10 cellular contexts compared by ENCODE assay signal in genomic region chr2:69791045-69791444, GRCh38. TPM values are rescaled to one million over a fixed set of nuclear protein-coding genes. Genes with fewer than 3 reads are reported as not detected.
DNase-seq lines count a peak whose midpoint lies in the region; ATAC-seq and TF ChIP-seq lines count a peak whose summit lies in the region.
"Had no signal": no experiment of that assay in that cellular context is flagged by ENCODE, and none has a peak within 500 bp of the region (broad histone marks: within the 10 kb centered on the region; RNA-seq: fewer than 3 reads in every experiment).

No MANE protein-coding gene starts in this region.

- intact Hi-C loops in activated B cell treated with CpG ODN at 0.5 μM for 24 hours (cut with micrococcal nuclease) (no loop called here), heart right ventricle (cut with DNase I) (no loop called here)
- intact Hi-C loops in CD8-positive, alpha-beta T cell (cut with DNase I, micrococcal nuclease) = no loop called here

- peaks cover 6% of the 10 kb centered on the region for H3K36me3 Mint-ChIP-seq in activated B cell treated with CpG ODN at 0.5 μM for 24 hours (ENCODE audit: low read depth)
- H3K36me3 Mint-ChIP-seq in CD8-positive, alpha-beta T cell = no peaks in the 10 kb centered on the region

- TF ChIP-seq CTCF in activated B cell treated with CpG ODN at 0.5 μM for 24 hours (IDR thresholded peaks at IDR 0.05) = no peak
- no peak for TF ChIP-seq CTCF in heart right ventricle (IDR thresholded peaks at IDR 0.05)
- no peak for TF ChIP-seq CTCF in GM10248 (IDR thresholded peaks at IDR 0.05; ENCODE audit: control extremely low read depth, extremely low read depth, low read depth, missing control alignments)
- no peak for TF ChIP-seq CTCF in CD8-positive, alpha-beta T cell (IDR thresholded peaks at IDR 0.05)

- H3K4me1 ChIP-seq in heart right ventricle (peaks cover 0 to 25% (median 20%) of the 10 kb centered on the region in 9 donors), skeletal muscle tissue (ENCODE audit: control insufficient read depth in 3 of 3, insufficient read depth in 3 of 3, low read length in 3 of 3) (peaks cover 10 to 13% (median 12%) of the 10 kb centered on the region in 3 donors)
- H3K4me1 ChIP-seq in CD8-positive, alpha-beta T cell (ENCODE audit: insufficient read depth, low read length) = no peaks in the 10 kb centered on the region

- CTCF ChIA-PET in activated B cell treated with CpG ODN at 0.5 μM for 24 hours (lab: Charles Lee) = interaction anchor here (2.0 to 2.7 kb wide), 2 partner anchors 25 to 66 kb away, joined by 13 to 17 read pairs; no protein-coding TSS in a partner anchor
- CTCF ChIA-PET in GM10248 (lab: Yijun Ruan, JAX) = interaction anchor here (1.1 to 4.9 kb wide), 9 partner anchors 9 to 66 kb away, joined by 4 to 26 read pairs (median 9); no protein-coding TSS in a partner anchor
- CTCF ChIA-PET in CD8-positive, alpha-beta T cell (lab: Charles Lee) = interaction anchor here (1.6 kb wide), 1 partner anchor 67 kb away, joined by 4 read pairs; no protein-coding TSS in a partner anchor

- no peaks in the 10 kb centered on the region for H3K9me3 ChIP-seq in heart right ventricle
- H3K9me3 ChIP-seq in skeletal muscle tissue (ENCODE audit: control insufficient read depth in 3 of 3, low read length in 3 of 3) = no peaks in the 10 kb centered on the region
- no peaks in the 10 kb centered on the region for H3K9me3 ChIP-seq in CD8-positive, alpha-beta T cell (ENCODE audit: low read length)

- H3K27ac ChIP-seq in heart right ventricle = peak overlapping the region in 6 of 10 donors; percentile 71 to 84 (median 77)
- H3K27ac ChIP-seq in skeletal muscle tissue (ENCODE audit: low read depth, low read length) = peak overlapping the region; percentile 73
- no peak overlapping the region for H3K27ac ChIP-seq in CD8-positive, alpha-beta T cell (ENCODE audit: low read depth, low read length)

- H3K4me3 Mint-ChIP-seq in activated B cell treated with CpG ODN at 0.5 μM for 24 hours = no peak overlapping the region
- H3K4me3 Mint-ChIP-seq in stimulated activated naive CD8-positive, alpha-beta T cell treated with anti-CD3 and anti-CD28 coated beads, Interleukin-15, amount 100 ng/mL, for 72 hours = no peak overlapping the region
- H3K4me3 Mint-ChIP-seq in CD8-positive, alpha-beta T cell = no peak overlapping the region

- DNase-seq in EL (peak; percentile 30), activated B cell treated with CpG ODN at 0.5 μM for 24 hours (no peak), heart right ventricle (peak in 1 of 2 donors; percentile 66), GM10248 (ENCODE audit: extremely low spot score) (no peak), HT-29 (ENCODE audit: low spot score) (no peak)
- DNase-seq in stimulated activated naive CD8-positive, alpha-beta T cell treated with anti-CD3 and anti-CD28 coated beads, Interleukin-15, amount 100 ng/mL, for 72 hours = no peak
- no peak for DNase-seq in CD8-positive, alpha-beta T cell
- DNase-seq: GDM1, NCI-H2081 treated with DMSO at 0.1 percent for 48 hours had no signal

- no peaks in the 10 kb centered on the region for H3K27me3 ChIP-seq in heart right ventricle
- no peaks in the 10 kb centered on the region for H3K27me3 ChIP-seq in skeletal muscle tissue (ENCODE audit: control insufficient read depth in 3 of 3, insufficient read depth in 3 of 3, low read length in 3 of 3)
- H3K27me3 ChIP-seq in CD8-positive, alpha-beta T cell (ENCODE audit: insufficient read depth, low read length) = no peaks in the 10 kb centered on the region

- peaks cover 0 to 31% (median 0%) of the 10 kb centered on the region in 9 donors for H3K36me3 ChIP-seq in heart right ventricle
- H3K36me3 ChIP-seq in skeletal muscle tissue (ENCODE audit: control insufficient read depth in 3 of 3, insufficient read depth in 3 of 3, low read length in 3 of 3) = peaks cover 4 to 9% (median 5%) of the 10 kb centered on the region in 3 donors
- no peaks in the 10 kb centered on the region for H3K36me3 ChIP-seq in CD8-positive, alpha-beta T cell (ENCODE audit: insufficient read depth, low read length)

- H3K27me3 Mint-ChIP-seq in activated B cell treated with CpG ODN at 0.5 μM for 24 hours = no peaks in the 10 kb centered on the region
- peaks cover 6% of the 10 kb centered on the region for H3K27me3 Mint-ChIP-seq in stimulated activated naive CD8-positive, alpha-beta T cell treated with anti-CD3 and anti-CD28 coated beads, Interleukin-15, amount 100 ng/mL, for 72 hours
- no peaks in the 10 kb centered on the region for H3K27me3 Mint-ChIP-seq in CD8-positive, alpha-beta T cell (ENCODE audit: low read depth)

- H3K9ac ChIP-seq in skeletal muscle tissue (ENCODE audit: low read depth in 1 of 3, low read length in 3 of 3) = no peak overlapping the region

- POLR2A ChIA-PET in activated B cell treated with CpG ODN at 0.5 μM for 24 hours (lab: Charles Lee) (interaction anchor here (1.3 to 2.1 kb wide), 2 partner anchors 15 to 50 kb away, joined by 7 to 8 read pairs; partner anchors contain the start of gene ANXA4), GM10248 (lab: Yijun Ruan, JAX) (no interaction called here)
- POLR2A ChIA-PET in CD8-positive, alpha-beta T cell (lab: Charles Lee) = no interaction called here

- peak; percentile 37 for ATAC-seq in activated B cell treated with CpG ODN at 0.5 μM for 24 hours (ENCODE audit: low read depth)
- ATAC-seq in heart right ventricle = peak in 4 of 8 donors; percentile 40 to 66 (median 58)
- no peak for ATAC-seq in stimulated activated naive CD8-positive, alpha-beta T cell treated with anti-CD3 and anti-CD28 coated beads, Interleukin-15, amount 100 ng/mL, for 72 hours
- ATAC-seq in CD8-positive, alpha-beta T cell = no peak

- no peaks in the 10 kb centered on the region for H3K9me3 Mint-ChIP-seq in activated B cell treated with CpG ODN at 0.5 μM for 24 hours
- no peaks in the 10 kb centered on the region for H3K9me3 Mint-ChIP-seq in stimulated activated naive CD8-positive, alpha-beta T cell treated with anti-CD3 and anti-CD28 coated beads, Interleukin-15, amount 100 ng/mL, for 72 hours
- H3K9me3 Mint-ChIP-seq in CD8-positive, alpha-beta T cell = no peaks in the 10 kb centered on the region

- no peak overlapping the region for H3K27ac Mint-ChIP-seq in activated B cell treated with CpG ODN at 0.5 μM for 24 hours
- H3K27ac Mint-ChIP-seq in stimulated activated naive CD8-positive, alpha-beta T cell treated with anti-CD3 and anti-CD28 coated beads, Interleukin-15, amount 100 ng/mL, for 72 hours = no peak overlapping the region
- H3K27ac Mint-ChIP-seq in CD8-positive, alpha-beta T cell = no peak overlapping the region

- H3K4me1 Mint-ChIP-seq in activated B cell treated with CpG ODN at 0.5 μM for 24 hours = peaks cover 41% of the 10 kb centered on the region
- peaks cover 15% of the 10 kb centered on the region for H3K4me1 Mint-ChIP-seq in stimulated activated naive CD8-positive, alpha-beta T cell treated with anti-CD3 and anti-CD28 coated beads, Interleukin-15, amount 100 ng/mL, for 72 hours
- H3K4me1 Mint-ChIP-seq in CD8-positive, alpha-beta T cell (ENCODE audit: low read depth) = peaks cover 8% of the 10 kb centered on the region

- H3K4me3 ChIP-seq in heart right ventricle (no peak overlapping the region), skeletal muscle tissue (ENCODE audit: low read length in 3 of 3) (no peak overlapping the region)
- no peak overlapping the region for H3K4me3 ChIP-seq in CD8-positive, alpha-beta T cell (ENCODE audit: low read depth, low read length)

RNA-seq across cellular contexts. Expression of gene GMCL1, which starts 38.4 kb away (rescaled TPM):
- total RNA-seq in activated B cell treated with CpG ODN at 0.5 μM for 24 hours (8.0 and 13.0 TPM in 2 replicates), heart right ventricle (1 to 10 TPM; 4.3 to 8.0 (median 5.1) TPM), skeletal muscle tissue (7.8 TPM)
- polyA plus RNA-seq in heart right ventricle = 1 to 10 TPM; 2.9 to 3.3 TPM
- total RNA-seq in CD8-positive, alpha-beta T cell = 10 to 100 TPM; 37.1 to 41.4 TPM
- 21.5 and 25.8 TPM in 2 replicates for total RNA-seq in HT-29 (2014; rRNA removed; shearing (Covaris generic))

RNA-seq across cellular contexts. Expression of gene ANXA4, which starts 49.1 kb away (rescaled TPM):
- total RNA-seq in activated B cell treated with CpG ODN at 0.5 μM for 24 hours (32.0 and 35.4 TPM in 2 replicates), heart right ventricle (10 to 100 TPM; 17.9 to 36.7 (median 26.2) TPM), skeletal muscle tissue (18.8 TPM)
- polyA plus RNA-seq in heart right ventricle = 10 to 100 TPM; 12.0 to 20.2 TPM
- total RNA-seq in CD8-positive, alpha-beta T cell = 1 to 10 TPM; 2.9 TPM
- 460 and 510 TPM in 2 replicates for total RNA-seq in HT-29 (2014; rRNA removed; shearing (Covaris generic))

Comparison
In these comparisons a context has a peak if more than half of its experiments do, and no peak if none do; other contexts are left out.
1. RNA of gene ANXA4, which starts 49.1 kb away (total RNA-seq): 460 to 510 TPM in HT-29; 32.0 to 35.4 TPM in activated B cell treated with CpG ODN at 0.5 μM for 24 hours, 17.9 to 36.7 TPM in heart right ventricle, 18.8 TPM in skeletal muscle tissue (single experiment) and 2.9 TPM in CD8-positive, alpha-beta T cell; every median in the first group is over 10 times any median in the second.